Comparison of ENCODE assay signal across 8 cellular contexts in genomic region chr4:56434599-56435000, GRCh38. TPM values are rescaled to one million over a fixed set of nuclear protein-coding genes. Genes with fewer than 3 reads are reported as not detected.
DNase-seq lines count a peak whose midpoint lies in the region; ATAC-seq and TF ChIP-seq lines count a peak whose summit lies in the region.

No MANE protein-coding gene starts in this region.

- H3K4me3 ChIP-seq in BLaER1 treated with 17β-estradiol and CSF1 and Interleukin-3, amounts not matched to agents 10 nM and 100 nM, result peak overlapping the region; percentile 82 to 90 (median 85)
- H3K4me3 ChIP-seq in RWPE2 (ENCODE audit: severe bottlenecking) (peak overlapping the region; percentile 81), epithelial cell of esophagus (ENCODE audit: low read length) (peak overlapping the region; percentile 95), neuronal stem cell (ENCODE audit: low read length in 2 of 2) (peak overlapping the region; percentile 95 to 99)

- H3K18ac ChIP-seq in H9 (ENCODE audit: insufficient read length, low read depth, low read length), result peak overlapping the region; percentile 71
- H3K18ac ChIP-seq in neuronal stem cell (ENCODE audit: low read length), result peak overlapping the region; percentile 89

- H3K4me2 ChIP-seq in BLaER1 treated with 17β-estradiol and CSF1 and Interleukin-3, amounts not matched to agents 10 nM and 100 nM, result peak overlapping the region; percentile 72 to 93 (median 88)
- H3K4me2 ChIP-seq in H9 (ENCODE audit: insufficient read depth, insufficient read length, low read length), result peak overlapping the region; percentile 97
- peak overlapping the region; percentile 73 for H3K4me2 ChIP-seq in neuronal stem cell (ENCODE audit: insufficient read depth, low read length, poor library complexity, severe bottlenecking)

- H2BK15ac ChIP-seq in H9 (ENCODE audit: low read depth, low read length) (no peak overlapping the region), neuronal stem cell (ENCODE audit: low read length) (peak overlapping the region; percentile 54)

- H3K4ac ChIP-seq in H9 (ENCODE audit: low read depth, low read length) (no peak overlapping the region), neuronal stem cell (ENCODE audit: low read length) (peak overlapping the region; percentile 78)

- peak overlapping the region in 10 of 11 experiments; percentile 82 to 97 (median 94); a peak in 20 of 22 replicates for H3K27ac ChIP-seq in BLaER1 treated with 17β-estradiol and CSF1 and Interleukin-3, amounts not matched to agents 10 nM and 100 nM
- H3K27ac ChIP-seq in H9 (ENCODE audit: insufficient read length, low read depth, low read length), result no peak overlapping the region
- H3K27ac ChIP-seq in RWPE2 (ENCODE audit: poor library complexity, severe bottlenecking), result peak overlapping the region; percentile 73
- peak overlapping the region; percentile 86 for H3K27ac ChIP-seq in neuronal stem cell (replicated peaks; ENCODE audit: low read length)

- H2BK12ac ChIP-seq in H9 (ENCODE audit: insufficient read length, low read depth, low read length), result no peak overlapping the region
- H2BK12ac ChIP-seq in neuronal stem cell (ENCODE audit: low read length), result no peak overlapping the region

- H3K27me3 Mint-ChIP-seq in H9 (ENCODE audit: low read depth), result peaks cover 1% of the 10 kb centered on the region; the same call in 1 of the 2 replicates

- H4K91ac ChIP-seq in H9 (ENCODE audit: insufficient read length, low read depth, low read length) (no peak overlapping the region), neuronal stem cell (ENCODE audit: low read depth, low read length, poor library complexity) (no peak overlapping the region)

- H3K36me3 ChIP-seq in BLaER1 treated with 17β-estradiol and CSF1 and Interleukin-3, amounts not matched to agents 10 nM and 100 nM, result peaks cover 0 to 35% (median 8%) of the 10 kb centered on the region in 11 experiments; a peak in 12 of 22 replicates
- H3K36me3 ChIP-seq in RWPE2 (ENCODE audit: low read depth) (peaks cover 14% of the 10 kb centered on the region), neuronal stem cell (replicated peaks in 1 of 2; ENCODE audit: control insufficient read depth in 2 of 2, insufficient read depth in 2 of 2, low read length in 2 of 2) (peaks cover 0 to 22% of the 10 kb centered on the region in 2 donors)

- no peak overlapping the region for H4K5ac ChIP-seq in H9 (ENCODE audit: insufficient read length, low read depth, low read length)

- no peaks in the 10 kb centered on the region for H3K27me3 ChIP-seq in BLaER1 treated with 17β-estradiol and CSF1 and Interleukin-3, amounts not matched to agents 10 nM and 100 nM
- no peaks in the 10 kb centered on the region for H3K27me3 ChIP-seq in H9 (ENCODE audit: insufficient read depth, low read length)
- no peaks in the 10 kb centered on the region for H3K27me3 ChIP-seq in RWPE2 (ENCODE audit: insufficient read depth, poor library complexity, severe bottlenecking)
- no peaks in the 10 kb centered on the region for H3K27me3 ChIP-seq in neuronal stem cell (ENCODE audit: control insufficient read depth in 3 of 3, insufficient read depth in 3 of 3, low read depth in 1 of 3, low read length in 3 of 3)

- H4K20me1 ChIP-seq in BLaER1 treated with 17β-estradiol and CSF1 and Interleukin-3, amounts not matched to agents 10 nM and 100 nM, result peaks cover 0 to 83% (median 75%) of the 10 kb centered on the region in 11 experiments; a peak in 18 of 22 replicates
- H4K20me1 ChIP-seq in H9 (ENCODE audit: control insufficient read depth, insufficient read depth, insufficient read length), result peaks cover 4% of the 10 kb centered on the region

- no peak for DNase-seq in H9
- no peak for DNase-seq in RWPE2 (ENCODE audit: low spot score)
- DNase-seq in epithelial cell of esophagus (ENCODE audit: low read depth), result peak; percentile 68
- no peak for DNase-seq in neuronal stem cell (ENCODE audit: low spot score)
- no peak for DNase-seq in hepatic stellate cell (ENCODE audit: low spot score)
- DNase-seq in stimulated activated CD4-positive, alpha-beta T cell treated with anti-CD3 and anti-CD28 coated beads, Interleukin-1b, Interleukin-23, amount 100 ng/mL, for 48 hours, result no peak

- H3K4me1 Mint-ChIP-seq in H9, result peaks cover 19 to 41% of the 10 kb centered on the region in 2 experiments

- H3K36me3 Mint-ChIP-seq in H9 (ENCODE audit: insufficient read depth in 1 of 3, low read depth in 3 of 3), result peaks cover 14 to 20% (median 17%) of the 10 kb centered on the region in 3 experiments

- no peak for ATAC-seq in RWPE2 (ENCODE audit: low read depth)
- no peak for ATAC-seq in GM18867 (IDR thresholded peaks at IDR 0.05; ENCODE audit: unreplicated experiment)

- H3K9ac ChIP-seq in BLaER1 treated with 17β-estradiol and CSF1 and Interleukin-3, amounts not matched to agents 10 nM and 100 nM, result peak overlapping the region; percentile 76 to 98 (median 93)
- peak overlapping the region; percentile 80 for H3K9ac ChIP-seq in H9 (ENCODE audit: extremely low read depth, insufficient read length, low read length)
- peak overlapping the region; percentile 98 for H3K9ac ChIP-seq in neuronal stem cell (ENCODE audit: low read depth, low read length, poor library complexity)

- H3K79me1 ChIP-seq in H9 (ENCODE audit: insufficient read depth, low read depth, low read length, poor library complexity, severe bottlenecking) (no peaks in the 10 kb centered on the region), neuronal stem cell (ENCODE audit: low read depth, low read length) (peaks cover 1% of the 10 kb centered on the region)

- H3T11ph ChIP-seq in H9 (ENCODE audit: low read length), result no peak overlapping the region

- H3K4me1 ChIP-seq in BLaER1 treated with 17β-estradiol and CSF1 and Interleukin-3, amounts not matched to agents 10 nM and 100 nM, result peaks cover 27 to 48% (median 37%) of the 10 kb centered on the region in 10 experiments
- H3K4me1 ChIP-seq in H9 (ENCODE audit: insufficient read depth, low read length) (no peaks in the 10 kb centered on the region), RWPE2 (ENCODE audit: insufficient read depth, poor library complexity, severe bottlenecking) (peaks cover 10% of the 10 kb centered on the region), neuronal stem cell (ENCODE audit: control insufficient read depth in 2 of 2, insufficient read depth in 1 of 2, low read depth in 1 of 2, low read length in 2 of 2) (peaks cover 2 to 6% of the 10 kb centered on the region in 2 donors)

- H3K14ac ChIP-seq in H9 (ENCODE audit: insufficient read depth, low read length) (peak overlapping the region; percentile 48), neuronal stem cell (ENCODE audit: low read length) (no peak overlapping the region)

- no peak overlapping the region for H2BK20ac ChIP-seq in H9 (ENCODE audit: low read depth, low read length, poor library complexity, severe bottlenecking)

- no peak overlapping the region for H2AFZ ChIP-seq in H9 (ENCODE audit: low read length)
- peak overlapping the region; percentile 92 for H2AFZ ChIP-seq in neuronal stem cell (ENCODE audit: low read length)

- H3K23ac ChIP-seq in H9 (ENCODE audit: insufficient read length, low read depth, low read length) (no peak overlapping the region), neuronal stem cell (ENCODE audit: low read depth, low read length, poor library complexity) (peak overlapping the region; percentile 58)

- peak overlapping the region; percentile 97 to 100 for H3K4me3 Mint-ChIP-seq in H9

- H2AK5ac ChIP-seq in H9 (ENCODE audit: insufficient read length, low read length), result no peak overlapping the region
- peak overlapping the region; percentile 86 for H2AK5ac ChIP-seq in neuronal stem cell (ENCODE audit: low read depth, low read length)

- TF ChIP-seq CTCF in H9 (conservative IDR thresholded peaks at IDR 0.05), result no peak
- no peak for TF ChIP-seq CTCF in RWPE2 (IDR thresholded peaks at IDR 0.05; ENCODE audit: poor library complexity, severe bottlenecking)
- no peak for TF ChIP-seq CTCF in epithelial cell of esophagus (IDR thresholded peaks at IDR 0.05; ENCODE audit: insufficient read depth, low read depth, low read length, missing control alignments)

- H3K27ac Mint-ChIP-seq in H9, result peak overlapping the region; percentile 75 to 98 (median 97); a peak in 6 of 7 replicates

- no peak overlapping the region for H4K8ac ChIP-seq in H9 (replicated peaks; ENCODE audit: insufficient read length, low read depth, low read length)
- H4K8ac ChIP-seq in neuronal stem cell (ENCODE audit: low read depth, low read length), result no peak overlapping the region

- H3K9me3 ChIP-seq in BLaER1 treated with 17β-estradiol and CSF1 and Interleukin-3, amounts not matched to agents 10 nM and 100 nM (replicated peaks in 1 of 11), result no peaks in the 10 kb centered on the region
- H3K9me3 ChIP-seq in H9 (ENCODE audit: control insufficient read depth, low read depth, low read length), result no peaks in the 10 kb centered on the region
- no peaks in the 10 kb centered on the region for H3K9me3 ChIP-seq in RWPE2 (ENCODE audit: severe bottlenecking)
- H3K9me3 ChIP-seq in neuronal stem cell (replicated peaks in 1 of 2; ENCODE audit: control insufficient read depth in 2 of 2, insufficient read depth in 1 of 2, low read depth in 1 of 2, low read length in 2 of 2), result peaks cover 0 to 2% of the 10 kb centered on the region in 2 donors

- H2BK120ac ChIP-seq in H9 (ENCODE audit: low read depth, low read length, poor library complexity, severe bottlenecking), result no peak overlapping the region
- peak overlapping the region; percentile 44 for H2BK120ac ChIP-seq in neuronal stem cell (ENCODE audit: low read depth, low read length)

- H2BK5ac ChIP-seq in H9 (ENCODE audit: insufficient read length, low read length) (no peak overlapping the region), neuronal stem cell (ENCODE audit: low read length) (peak overlapping the region; percentile 88)

- H3K9me3 Mint-ChIP-seq in H9, result peaks cover 0 to 3% of the 10 kb centered on the region in 2 experiments; a peak in 2 of 5 replicates

- peaks cover 4% of the 10 kb centered on the region for H3K23me2 ChIP-seq in H9 (ENCODE audit: insufficient read length, low read depth, low read length, poor library complexity, severe bottlenecking)

- no CpG with 5 or more reads among the region's 9 CpGs for WGBS in H9 (ENCODE audit: extremely low coverage, insufficient read length, low lambda C conversion rate)
- WGBS in neuronal stem cell (ENCODE audit: extremely low coverage in 2 of 2, insufficient read length in 2 of 2, insufficient replicate concordance in 1 of 2), 2 donors, result no CpG with 5 or more reads among the region's 9 CpGs

- H3K79me2 ChIP-seq in H9 (ENCODE audit: insufficient read depth, low read length), result peaks cover 65% of the 10 kb centered on the region

- no peak overlapping the region for H3K56ac ChIP-seq in H9 (ENCODE audit: insufficient read length, low read depth, low read length)

RNA-seq across cellular contexts. Expression of gene PPAT, which starts 0.8 kb away (rescaled TPM):
- total RNA-seq in H9 (2021), result 77.1 and 83.2 TPM in 2 replicates
- 39.0 TPM for polyA plus RNA-seq in neuronal stem cell (2013, experiment 1 of 2)
- polyA plus RNA-seq in neuronal stem cell (2013, experiment 2 of 2), result 40.1 TPM

RNA-seq across cellular contexts. Expression of gene PAICS, which starts 1.5 kb away (rescaled TPM):
- total RNA-seq in H9 (2021), result 391 and 392 TPM in 2 replicates
- 236 TPM for polyA plus RNA-seq in neuronal stem cell (2013, experiment 1 of 2)
- polyA plus RNA-seq in neuronal stem cell (2013, experiment 2 of 2), result 243 TPM

RNA-seq across cellular contexts. Expression of gene SRP72, which starts 32.8 kb away (rescaled TPM):
- total RNA-seq in H9 (2021), result 140 and 141 TPM in 2 replicates
- polyA plus RNA-seq in neuronal stem cell (2013, experiment 1 of 2), result 229 TPM
- polyA plus RNA-seq in neuronal stem cell (2013, experiment 2 of 2), result 248 TPM

RNA-seq across cellular contexts. Expression of gene AASDH, which starts 47.3 kb away (rescaled TPM):
- 11.6 and 12.9 TPM in 2 replicates for total RNA-seq in H9 (2021)
- 12.8 TPM for polyA plus RNA-seq in neuronal stem cell (2013, experiment 1 of 2)
- polyA plus RNA-seq in neuronal stem cell (2013, experiment 2 of 2), result 13.2 TPM
